In genomic region chr12:102481705-102482104, GRCh38 we compare ENCODE assay signal across 25 cellular contexts. TPM values are rescaled to one million over a fixed set of nuclear protein-coding genes. Genes with fewer than 3 reads are reported as not detected.
DNase-seq lines count a peak whose midpoint lies in the region; ATAC-seq and TF ChIP-seq lines count a peak whose summit lies in the region.
"Had no signal": no experiment of that assay in that cellular context is flagged by ENCODE, and none has a peak within 500 bp of the region (broad histone marks: within the 10 kb centered on the region; RNA-seq: fewer than 3 reads in every experiment).

No MANE protein-coding gene starts in this region.

- H3K27ac Mint-ChIP-seq in activated naive CD8-positive, alpha-beta T cell treated with anti-CD3 and anti-CD28 coated beads for 36 hours, result peak overlapping the region; percentile 39
- H3K27ac Mint-ChIP-seq in nephron progenitor cell, result peak overlapping the region; percentile 29
- H3K27ac Mint-ChIP-seq: activated B cell treated with CpG ODN at 0.5 μM for 24 hours; activated CD4-positive, alpha-beta memory T cell treated with anti-CD3 and anti-CD28 coated beads for 36 hours; CD4-positive, alpha-beta T cell; endodermal cell had no signal

- no peaks in the 10 kb centered on the region for H3K27me3 Mint-ChIP-seq in activated naive CD8-positive, alpha-beta T cell treated with anti-CD3 and anti-CD28 coated beads for 36 hours
- peaks cover 6% of the 10 kb centered on the region for H3K27me3 Mint-ChIP-seq in nephron progenitor cell (ENCODE audit: low read depth, poor library complexity)

- intact Hi-C loops in IMR-90 (cut with micrococcal nuclease), result loop anchor here (2.0 kb wide), 2 partner anchors 181 to 541 kb away; no protein-coding TSS in a partner anchor

- peaks cover 49% of the 10 kb centered on the region for H3K4me1 Mint-ChIP-seq in activated naive CD8-positive, alpha-beta T cell treated with anti-CD3 and anti-CD28 coated beads for 36 hours
- H3K4me1 Mint-ChIP-seq in nephron progenitor cell, result peaks cover 11% of the 10 kb centered on the region

- peaks cover 3% of the 10 kb centered on the region for H3K9me3 Mint-ChIP-seq in activated naive CD8-positive, alpha-beta T cell treated with anti-CD3 and anti-CD28 coated beads for 36 hours
- peaks cover 10% of the 10 kb centered on the region for H3K9me3 Mint-ChIP-seq in nephron progenitor cell
- H3K9me3 Mint-ChIP-seq: activated B cell treated with CpG ODN at 0.5 μM for 24 hours; activated CD4-positive, alpha-beta memory T cell treated with anti-CD3 and anti-CD28 coated beads for 36 hours; CD4-positive, alpha-beta T cell; endodermal cell; naive thymus-derived CD8-positive, alpha-beta T cell had no signal

- H3K36me3 Mint-ChIP-seq in activated naive CD8-positive, alpha-beta T cell treated with anti-CD3 and anti-CD28 coated beads for 36 hours, result peaks cover 4% of the 10 kb centered on the region
- H3K36me3 Mint-ChIP-seq in nephron progenitor cell (ENCODE audit: low read depth), result peaks cover 5% of the 10 kb centered on the region
- H3K36me3 Mint-ChIP-seq: activated CD4-positive, alpha-beta memory T cell treated with anti-CD3 and anti-CD28 coated beads for 36 hours; naive thymus-derived CD8-positive, alpha-beta T cell had no signal

- H3K4me3 ChIP-seq in BLaER1 (no peak overlapping the region), IMR-90 (ENCODE audit: insufficient read depth, low read depth, low read length) (no peak overlapping the region)
- H3K4me3 ChIP-seq: adrenal gland, colonic mucosa, ovary had no signal

- no peak overlapping the region for H3K9ac ChIP-seq in BLaER1
- no peak overlapping the region for H3K9ac ChIP-seq in IMR-90 (ENCODE audit: low read depth, low read length)

- 0 out of 2 replicates have a peak overlapping the region, but pooled peaks have one; percentile 5 for H2BK120ac ChIP-seq in IMR-90 (ENCODE audit: low read depth, low read length)

- H3K27me3 ChIP-seq in BLaER1 (no peaks in the 10 kb centered on the region), IMR-90 (ENCODE audit: control insufficient read depth, insufficient read depth, low read length) (no peaks in the 10 kb centered on the region)
- H3K27me3 ChIP-seq: adrenal gland, colonic mucosa, ovary had no signal

- POLR2A ChIA-PET in IMR-90 (lab: Charles Lee; ENCODE audit: unreplicated experiment), result no interaction called here

- H3K9me3 ChIP-seq in BLaER1 (no peaks in the 10 kb centered on the region), IMR-90 (ENCODE audit: control insufficient read depth, insufficient read depth, low read length) (no peaks in the 10 kb centered on the region)
- H3K9me3 ChIP-seq: adrenal gland, colonic mucosa, ovary had no signal

- H3K18ac ChIP-seq in IMR-90 (ENCODE audit: low read depth, low read length), result no peak overlapping the region

- no peak for TF ChIP-seq POLR2A in IMR-90 (IDR thresholded peaks at IDR 0.05; ENCODE audit: low read depth, low read length)

- H4K5ac ChIP-seq in IMR-90 (ENCODE audit: low read depth, low read length), result no peak overlapping the region

- H3K27ac ChIP-seq in BLaER1, result 0 out of 2 replicates have a peak overlapping the region, but pooled peaks have one; percentile 7
- H3K27ac ChIP-seq in IMR-90 (ENCODE audit: insufficient read depth, low read length), result no peak overlapping the region
- H3K27ac ChIP-seq: colonic mucosa, HL-60, ovary had no signal

- in situ Hi-C loops in IMR-90 (cut with MboI; ENCODE audit: low sequenced_read_pairs), result loop anchor here (25.0 kb wide), 2 partner anchors 169 to 544 kb away; no protein-coding TSS in a partner anchor

- no peak overlapping the region; the same call in 2 of the 3 replicates for H2BK15ac ChIP-seq in IMR-90 (ENCODE audit: low read depth, low read length)

- no peak for TF ChIP-seq CTCF in IMR-90 (conservative IDR thresholded peaks at IDR 0.05; ENCODE audit: low read depth, low read length)
- no peak for TF ChIP-seq CTCF in nephron progenitor cell (IDR thresholded peaks at IDR 0.05)

- CTCF ChIA-PET in IMR-90 (lab: Yijun Ruan, JAX), result interaction anchor here (0.8 to 1.5 kb wide), 3 partner anchors 259 to 542 kb away, joined by 3 to 4 read pairs (median 3); no protein-coding TSS in a partner anchor

- no peak overlapping the region for H2AK5ac ChIP-seq in IMR-90 (ENCODE audit: low read depth, low read length)

- H3K4me2 ChIP-seq in BLaER1, result peak overlapping the region; percentile 34
- H3K4me2 ChIP-seq in IMR-90 (ENCODE audit: low read depth, low read length), result no peak overlapping the region

- no peaks in the 10 kb centered on the region for H3K79me1 ChIP-seq in IMR-90 (ENCODE audit: low read depth in 1 of 2, low read length in 2 of 2)

- no peak overlapping the region for H2AFZ ChIP-seq in IMR-90 (replicated peaks; ENCODE audit: low read length, poor library complexity)

- BruUV-seq in IMR-90 (replicated peaks; lab: Mats Ljungman, UMichigan), result no TSS peak

- no peak for TF ChIP-seq RAD21 in IMR-90 (IDR thresholded peaks at IDR 0.05; ENCODE audit: low read length)

- no peaks in the 10 kb centered on the region for H3K36me3 ChIP-seq in BLaER1
- no peaks in the 10 kb centered on the region for H3K36me3 ChIP-seq in IMR-90 (ENCODE audit: control insufficient read depth, insufficient read depth, low read length)
- H3K36me3 ChIP-seq: adrenal gland, colonic mucosa, ovary had no signal

- DNase-seq in IMR-90, result no peak
- DNase-seq in activated naive CD8-positive, alpha-beta T cell treated with anti-CD3 and anti-CD28 coated beads for 36 hours, result no peak
- no peak for DNase-seq in nephron progenitor cell
- no peak for DNase-seq in GM19240 (ENCODE audit: insufficient read length, low spot score)
- no peak for DNase-seq in NOMO-1 treated with DMSO at 0.1 percent for 48 hours (lab: John Stamatoyannopoulos, UW; ENCODE audit: unreplicated experiment)
- DNase-seq: activated B cell treated with CpG ODN at 0.5 μM for 24 hours; activated CD4-positive, alpha-beta memory T cell treated with anti-CD3 and anti-CD28 coated beads for 36 hours; activated effector memory CD4-positive, alpha-beta T cell treated with anti-CD3 and anti-CD28 coated beads, Interleukin-2, amount 50 U/mL, for 16 hours; adrenal gland; CD4-positive, alpha-beta T cell; colonic mucosa; DMS79; endodermal cell; naive thymus-derived CD8-positive, alpha-beta T cell; NCI-H1417 treated with DMSO at 0.1 percent for 48 hours; NCI-H524 treated with DMSO at 0.1 percent for 48 hours; ovary; right cardiac atrium; stimulated activated CD4-positive, alpha-beta T cell treated with anti-CD3 and anti-CD28 coated beads, Interleukin-15, amount 100 ng/mL, for 24 hours; T1000 had no signal

- H4K8ac ChIP-seq in IMR-90 (ENCODE audit: low read depth in 2 of 2, low read length in 2 of 2), result no peak overlapping the region

- ATAC-seq in IMR-90 (ENCODE audit: low read depth) (no peak), HG03025 (IDR thresholded peaks at IDR 0.05; ENCODE audit: low FRiP score, unreplicated experiment) (no peak), GM19023 (IDR thresholded peaks at IDR 0.05; ENCODE audit: unreplicated experiment) (no peak)
- ATAC-seq: naive thymus-derived CD8-positive, alpha-beta T cell had no signal

- H4K20me1 ChIP-seq in BLaER1, result no peaks in the 10 kb centered on the region
- H4K20me1 ChIP-seq in IMR-90 (ENCODE audit: insufficient read depth, low read length), result no peaks in the 10 kb centered on the region

- no peak overlapping the region for H3K14ac ChIP-seq in IMR-90 (replicated peaks; ENCODE audit: low read depth, low read length)

- H2AK9ac ChIP-seq in IMR-90 (replicated peaks; ENCODE audit: low read depth, low read length, poor library complexity), result no peak overlapping the region

- H2BK5ac ChIP-seq in IMR-90 (ENCODE audit: low read depth, low read length, poor library complexity, severe bottlenecking), result no peak overlapping the region

- H4K91ac ChIP-seq in IMR-90 (ENCODE audit: insufficient read depth, low read depth, low read length), result no peak overlapping the region

- H3K9me1 ChIP-seq in IMR-90 (ENCODE audit: insufficient read depth, low read length), result no peaks in the 10 kb centered on the region; the same call in 1 of the 2 replicates

- H2BK20ac ChIP-seq in IMR-90 (ENCODE audit: low read depth, low read length), result no peak overlapping the region

- no peak overlapping the region for H3K4me3 Mint-ChIP-seq in activated naive CD8-positive, alpha-beta T cell treated with anti-CD3 and anti-CD28 coated beads for 36 hours
- no peak overlapping the region for H3K4me3 Mint-ChIP-seq in nephron progenitor cell
- H3K4me3 Mint-ChIP-seq: activated B cell treated with CpG ODN at 0.5 μM for 24 hours; activated CD4-positive, alpha-beta memory T cell treated with anti-CD3 and anti-CD28 coated beads for 36 hours; CD4-positive, alpha-beta T cell; endodermal cell; naive thymus-derived CD8-positive, alpha-beta T cell had no signal

- no peak overlapping the region for H3K4ac ChIP-seq in IMR-90 (ENCODE audit: low read depth, low read length)

- H3K4me1 ChIP-seq in BLaER1, result peaks cover 35% of the 10 kb centered on the region
- H3K4me1 ChIP-seq in IMR-90 (ENCODE audit: control insufficient read depth, insufficient read depth, low read length), result peaks cover 10% of the 10 kb centered on the region
- H3K4me1 ChIP-seq: colonic mucosa had no signal

- H3K23ac ChIP-seq in IMR-90 (ENCODE audit: low read depth, low read length), result no peak overlapping the region

- dilution Hi-C loops in IMR-90 (cut with HindIII; ENCODE audit: low sequenced_read_pairs, unreplicated experiment), result no loop called here

- no peak overlapping the region for H3K56ac ChIP-seq in IMR-90 (ENCODE audit: extremely low read depth, insufficient read depth, low read length)

TF ChIP-seq in IMR-90, 13 proteins besides CTCF, POLR2A, EP300 and RAD21:
- TF ChIP-seq CEBPB (IDR thresholded peaks at IDR 0.05; ENCODE audit: low read depth, low read length) (no peak), USF2 (IDR thresholded peaks at IDR 0.05; ENCODE audit: low read depth, low read length) (no peak), RFX5 (IDR thresholded peaks at IDR 0.05; ENCODE audit: low read depth, low read length) (no peak), RCOR1 (IDR thresholded peaks at IDR 0.05; ENCODE audit: insufficient replicate concordance, low read length) (no peak)

RNA-seq across cellular contexts. Expression of gene IGF1, which starts 1.3 kb away (rescaled TPM):
- under 0.01 and 0.28 TPM in 2 replicates for total RNA-seq in IMR-90 (2012; rRNA removed)
- 0.12 and 0.19 TPM in 2 replicates for polyA plus RNA-seq in IMR-90 (2012; rRNA removed)
- 0.19 TPM in 1 of 2 replicates, not detected in the other for polyA plus RNA-seq in IMR-90 (2012; cell fraction: cytosol; rRNA removed)
- 0.16 TPM in 1 of 2 replicates, not detected in the other for polyA plus RNA-seq in IMR-90 (2012; cell fraction: nucleus; rRNA removed; ENCODE audit: low replicate concordance)
- total RNA-seq in activated naive CD8-positive, alpha-beta T cell treated with anti-CD3 and anti-CD28 coated beads for 36 hours, result 1 to 10 TPM; 2.1 to 2.3 TPM
- total RNA-seq: activated B cell treated with CpG ODN at 0.5 μM for 24 hours; activated CD4-positive, alpha-beta memory T cell treated with anti-CD3 and anti-CD28 coated beads for 36 hours; CD4-positive, alpha-beta T cell; endodermal cell; M059J had no signal
- polyA plus RNA-seq: naive thymus-derived CD8-positive, alpha-beta T cell had no signal
